13 cellular contexts compared by ENCODE assay signal in genomic region chr19:15287496-15287895, GRCh38. TPM values are rescaled to one million over a fixed set of nuclear protein-coding genes. Genes with fewer than 3 reads are reported as not detected.
DNase-seq lines count a peak whose midpoint lies in the region; ATAC-seq and TF ChIP-seq lines count a peak whose summit lies in the region.
"Had no signal": no experiment of that assay in that cellular context is flagged by ENCODE, and none has a peak within 500 bp of the region (broad histone marks: within the 10 kb centered on the region; RNA-seq: fewer than 3 reads in every experiment).

No MANE protein-coding gene starts in this region.

- H2AFZ ChIP-seq in GM23248, result no peak overlapping the region

- H3K4me1 ChIP-seq in CD4-positive, alpha-beta memory T cell (ENCODE audit: insufficient read depth, low read length), result peaks cover 97% of the 10 kb centered on the region
- H3K4me1 ChIP-seq in GM23248 (ENCODE audit: insufficient read depth) (peaks cover 70% of the 10 kb centered on the region), uterus (peaks cover 29 to 32% of the 10 kb centered on the region in 2 donors)

- H3K4me3 Mint-ChIP-seq in CD4-positive, alpha-beta memory T cell, result peak overlapping the region in 7 of 8 donors; percentile 49 to 78 (median 69)
- H3K4me3 Mint-ChIP-seq in activated B cell treated with CpG ODN at 0.5 μM for 24 hours, result peak overlapping the region; percentile 71
- H3K4me3 Mint-ChIP-seq in mesothelial cell of epicardium, result no peak overlapping the region

- peaks cover 100% of the 10 kb centered on the region for H3K79me2 ChIP-seq in GM23248 (ENCODE audit: insufficient read depth)

- no peak overlapping the region for H3K4me2 ChIP-seq in GM23248 (ENCODE audit: unreplicated experiment)

- peaks cover 83 to 100% (median 93%) of the 10 kb centered on the region in 4 donors for H3K4me1 Mint-ChIP-seq in CD4-positive, alpha-beta memory T cell
- H3K4me1 Mint-ChIP-seq in activated B cell treated with CpG ODN at 0.5 μM for 24 hours, result peaks cover 97% of the 10 kb centered on the region
- peaks cover 72% of the 10 kb centered on the region for H3K4me1 Mint-ChIP-seq in mesothelial cell of epicardium

- peaks cover 54% of the 10 kb centered on the region for H3F3A ChIP-seq in GM23248 (ENCODE audit: insufficient read depth)

- no peaks in the 10 kb centered on the region for H3K9me2 ChIP-seq in GM23248 (ENCODE audit: insufficient read depth)

- no peak for DNase-seq in CD4-positive, alpha-beta memory T cell
- no peak for DNase-seq in GM23248
- no peak for DNase-seq in activated B cell treated with CpG ODN at 0.5 μM for 24 hours
- no peak for DNase-seq in mesothelial cell of epicardium (ENCODE audit: low spot score in 2 of 2, unreplicated experiment in 2 of 2)
- DNase-seq in hypothalamus (lab: John Stamatoyannopoulos, UW), result no peak
- DNase-seq in uterus, result no peak
- DNase-seq in 8988T, result no peak
- DNase-seq: activated CD8-positive, alpha-beta memory T cell treated with anti-CD3 and anti-CD28 coated beads for 24 hours; effector CD8-positive, alpha-beta T cell; NCI-H1694 treated with DMSO at 0.1 percent for 48 hours; thyroid gland had no signal

- H4K20me1 ChIP-seq in GM23248 (ENCODE audit: insufficient read depth), result peaks cover 78% of the 10 kb centered on the region

- H3K9me3 Mint-ChIP-seq in CD4-positive, alpha-beta memory T cell, result no peaks in the 10 kb centered on the region
- H3K9me3 Mint-ChIP-seq in activated B cell treated with CpG ODN at 0.5 μM for 24 hours (no peaks in the 10 kb centered on the region), mesothelial cell of epicardium (no peaks in the 10 kb centered on the region)

- H3K9ac ChIP-seq in GM23248, result no peak overlapping the region

- no peak for TF ChIP-seq POLR2A in uterus (IDR thresholded peaks at IDR 0.05)

- H3K4me3 ChIP-seq in CD4-positive, alpha-beta memory T cell (ENCODE audit: low read length in 2 of 2), result no peak overlapping the region
- no peak overlapping the region for H3K4me3 ChIP-seq in GM23248
- H3K4me3 ChIP-seq in uterus, result no peak overlapping the region
- H3K4me3 ChIP-seq: thyroid gland had no signal

- no peaks in the 10 kb centered on the region for H3K36me3 Mint-ChIP-seq in CD4-positive, alpha-beta memory T cell
- H3K36me3 Mint-ChIP-seq in activated B cell treated with CpG ODN at 0.5 μM for 24 hours (ENCODE audit: low read depth), result peaks cover 4% of the 10 kb centered on the region
- no peaks in the 10 kb centered on the region for H3K36me3 Mint-ChIP-seq in mesothelial cell of epicardium

- H3K9me3 ChIP-seq in CD4-positive, alpha-beta memory T cell (ENCODE audit: control insufficient read depth in 1 of 2, low read length in 2 of 2), result no peaks in the 10 kb centered on the region
- no peaks in the 10 kb centered on the region for H3K9me3 ChIP-seq in GM23248 (ENCODE audit: low read depth)
- no peaks in the 10 kb centered on the region for H3K9me3 ChIP-seq in uterus
- H3K9me3 ChIP-seq: thyroid gland had no signal

- peak overlapping the region; percentile 16 to 88 (median 67) for H3K27ac Mint-ChIP-seq in CD4-positive, alpha-beta memory T cell
- H3K27ac Mint-ChIP-seq in activated B cell treated with CpG ODN at 0.5 μM for 24 hours (peak overlapping the region; percentile 80), mesothelial cell of epicardium (peak overlapping the region; percentile 82)

- no peaks in the 10 kb centered on the region for H3K27me3 Mint-ChIP-seq in CD4-positive, alpha-beta memory T cell
- H3K27me3 Mint-ChIP-seq in activated B cell treated with CpG ODN at 0.5 μM for 24 hours, result no peaks in the 10 kb centered on the region
- H3K27me3 Mint-ChIP-seq in mesothelial cell of epicardium (ENCODE audit: low read depth), result no peaks in the 10 kb centered on the region

- CTCF ChIA-PET in CD4-positive, alpha-beta memory T cell (lab: Charles Lee; ENCODE audit: partially characterized antibody), result no interaction called here
- CTCF ChIA-PET in activated B cell treated with CpG ODN at 0.5 μM for 24 hours (lab: Charles Lee), result interaction anchor here (1.1 to 1.5 kb wide), 3 partner anchors 23 to 131 kb away, joined by 3 to 5 read pairs (median 4); partner anchors contain the start of gene AKAP8L

- no peaks in the 10 kb centered on the region for H3K36me3 ChIP-seq in CD4-positive, alpha-beta memory T cell (ENCODE audit: insufficient read depth, low read length)
- no peaks in the 10 kb centered on the region for H3K36me3 ChIP-seq in GM23248 (ENCODE audit: low read depth)
- H3K36me3 ChIP-seq in uterus, result no peaks in the 10 kb centered on the region
- H3K36me3 ChIP-seq: thyroid gland had no signal

- H3K27me3 ChIP-seq in CD4-positive, alpha-beta memory T cell (ENCODE audit: insufficient read depth, low read length), result no peaks in the 10 kb centered on the region
- H3K27me3 ChIP-seq in GM23248 (replicated peaks; ENCODE audit: insufficient read depth) (no peaks in the 10 kb centered on the region), uterus (no peaks in the 10 kb centered on the region)
- H3K27me3 ChIP-seq: thyroid gland had no signal

- 94% methylated on average over 10 of the region's 10 CpGs for WGBS in GM23248 (ENCODE audit: low coverage in 1 of 2, low lambda C conversion rate in 2 of 2, missing lambda C conversion rate in 2 of 2), 2 experiments

- POLR2A ChIA-PET in CD4-positive, alpha-beta memory T cell (lab: Charles Lee; ENCODE audit: partially characterized antibody), result no interaction called here
- POLR2A ChIA-PET in activated B cell treated with CpG ODN at 0.5 μM for 24 hours (lab: Charles Lee), result interaction anchor here (0.6 to 2.2 kb wide), 6 partner anchors 31 to 804 kb away, joined by 4 to 18 read pairs (median 6); partner anchors contain the start of gene AKAP8

- ATAC-seq in activated B cell treated with CpG ODN at 0.5 μM for 24 hours (ENCODE audit: low read depth), result no peak
- no peak for ATAC-seq in HG03135 (IDR thresholded peaks at IDR 0.05; ENCODE audit: unreplicated experiment)
- ATAC-seq: sciatic nerve had no signal

- intact Hi-C loops in CD4-positive, alpha-beta memory T cell (cut with micrococcal nuclease), result loop anchor here (5.0 kb wide), 1 partner anchor 35 kb away; no protein-coding TSS in a partner anchor
- intact Hi-C loops in activated B cell treated with CpG ODN at 0.5 μM for 24 hours (cut with micrococcal nuclease), result loop anchor here (2.0 kb wide), 1 partner anchor 91 kb away; the partner anchor contains the start of gene AKAP8
- intact Hi-C loops in uterus (cut with DNase I; ENCODE audit: low total_unique reads), result no loop called here

- peak overlapping the region; percentile 14 for H3K27ac ChIP-seq in CD4-positive, alpha-beta memory T cell (ENCODE audit: low read depth, low read length)
- H3K27ac ChIP-seq in GM23248, result peak overlapping the region; percentile 41; the same call in 1 of the 2 replicates
- no peak overlapping the region for H3K27ac ChIP-seq in uterus
- H3K27ac ChIP-seq: thyroid gland had no signal

- no peak for TF ChIP-seq CTCF in activated B cell treated with CpG ODN at 0.5 μM for 24 hours (IDR thresholded peaks at IDR 0.05)
- TF ChIP-seq CTCF in mesothelial cell of epicardium (IDR thresholded peaks at IDR 0.05; ENCODE audit: unreplicated experiment), result no peak
- TF ChIP-seq CTCF in uterus (IDR thresholded peaks at IDR 0.05), result no peak

- in situ Hi-C loops in GM23248 (cut with MboI), result no loop called here

RNA-seq across cellular contexts. Expression of gene BRD4, which starts 44.8 kb away (rescaled TPM):
- total RNA-seq in CD4-positive, alpha-beta memory T cell, result 100 to 1,000 TPM; 149 to 152 TPM
- polyA plus RNA-seq in CD4-positive, alpha-beta memory T cell, result 10 to 100 TPM in 1 of 2 donors, 1 to 10 TPM in 1; 4.2 to 48.2 TPM
- 9.0 and 20.2 TPM in 2 replicates for total RNA-seq in GM23248 (2014; rRNA removed; shearing (Covaris generic))
- 17.5 and 18.6 TPM in 2 replicates for polyA plus RNA-seq in GM23248 (2016; fragmentation: Nextera tagmentation; extraction: Ambion mirVana)
- total RNA-seq in activated B cell treated with CpG ODN at 0.5 μM for 24 hours, result 144 and 164 TPM in 2 replicates
- total RNA-seq in mesothelial cell of epicardium, result 148 to 153 TPM (median 152 TPM) in 3 replicates
- total RNA-seq in uterus, result 100 to 1,000 TPM in 1 of 4 donors, 10 to 100 TPM in 2, 1 to 10 TPM in 1; 5.6 to 156 (median 16.6) TPM

RNA-seq across cellular contexts. Expression of gene EPHX3, which starts 55.2 kb away (rescaled TPM):
- under 1 TPM in 1 of 2 experiments, not detected in 1; 0.29 TPM for total RNA-seq in CD4-positive, alpha-beta memory T cell
- not detected for polyA plus RNA-seq in CD4-positive, alpha-beta memory T cell
- not detected in 2 replicates for total RNA-seq in GM23248 (2014; rRNA removed; shearing (Covaris generic))
- not detected in 2 replicates for polyA plus RNA-seq in GM23248 (2016; fragmentation: Nextera tagmentation; extraction: Ambion mirVana)
- not detected in 2 replicates for total RNA-seq in activated B cell treated with CpG ODN at 0.5 μM for 24 hours
- 2.1 to 2.4 TPM (median 2.1 TPM) in 3 replicates for total RNA-seq in mesothelial cell of epicardium
- total RNA-seq in uterus, result under 1 TPM in 2 of 4 donors, not detected in 2; 0.35 to 0.64 TPM

Comparison
In these comparisons a context has a peak if more than half of its experiments do, and no peak if none do; other contexts are left out.
1. H3K27ac ChIP-seq: peak in CD4-positive, alpha-beta memory T cell (single experiment) and GM23248 (single experiment); none in uterus (0 of 2).
2. Peak in every context shown above with its lines, with median percentiles within 50 percentile points of each other: H3K27ac Mint-ChIP-seq.